24 cellular contexts compared by ENCODE assay signal in genomic region chr12:102685172-102685571, GRCh38.
DNase-seq lines count a peak whose midpoint lies in the region; ATAC-seq, FAIRE-seq and TF ChIP-seq lines count a peak whose summit lies in the region.
"Had no signal": no experiment of that assay in that cellular context is flagged by ENCODE, and none has a peak within 500 bp of the region (broad histone marks: within the 10 kb centered on the region; RNA-seq: fewer than 3 reads in every experiment).

No MANE protein-coding gene starts in this region.

- H3K27me3 ChIP-seq in GM23248 (replicated peaks; ENCODE audit: insufficient read depth) (no peaks in the 10 kb centered on the region), K562 (ENCODE audit: control insufficient read depth in 2 of 2, insufficient read depth in 2 of 2, low read length in 2 of 2) (no peaks in the 10 kb centered on the region)
- H3K27me3 ChIP-seq: BLaER1 treated with 17β-estradiol and CSF1 and Interleukin-3, amounts not matched to agents 10 nM and 100 nM had no signal

- no peak for TF ChIP-seq POLR2A in K562 (conservative IDR thresholded peaks at IDR 0.05)

- H3K36me3 ChIP-seq in GM23248 (ENCODE audit: low read depth): no peaks in the 10 kb centered on the region
- H3K36me3 ChIP-seq in K562 (ENCODE audit: control insufficient read depth, insufficient read depth, low read length): no peaks in the 10 kb centered on the region
- H3K36me3 ChIP-seq: BE2C; BLaER1 treated with 17β-estradiol and CSF1 and Interleukin-3, amounts not matched to agents 10 nM and 100 nM had no signal

- no peak overlapping the region for H3K9ac ChIP-seq in GM23248
- no peak overlapping the region for H3K9ac ChIP-seq in K562 (ENCODE audit: insufficient read depth in 1 of 2, low read depth in 2 of 2, low read length in 2 of 2)
- H3K9ac ChIP-seq: BLaER1 treated with 17β-estradiol and CSF1 and Interleukin-3, amounts not matched to agents 10 nM and 100 nM had no signal

- TF ChIP-seq CTCF in K562 (IDR thresholded peaks at IDR 0.05 in 2 of 3, conservative IDR thresholded peaks at IDR 0.05 in 1 of 3; ENCODE audit: insufficient read depth in 2 of 3, low read depth in 1 of 3, low read length in 3 of 3): no peak

- H2AFZ ChIP-seq in GM23248: no peak overlapping the region
- no peak overlapping the region for H2AFZ ChIP-seq in K562 (ENCODE audit: low read depth, low read length)

- POLR2A ChIA-PET in K562 (lab: Yijun Ruan, JAX): no interaction called here
- POLR2A ChIA-PET in naive thymus-derived CD8-positive, alpha-beta T cell (lab: Charles Lee): no interaction called here

- no peaks in the 10 kb centered on the region for H3K9me3 ChIP-seq in GM23248 (ENCODE audit: low read depth)
- H3K9me3 ChIP-seq in K562 (replicated peaks; ENCODE audit: control insufficient read depth, insufficient read depth, low read depth, low read length): no peaks in the 10 kb centered on the region
- H3K9me3 ChIP-seq: A549; BE2C; BLaER1 treated with 17β-estradiol and CSF1 and Interleukin-3, amounts not matched to agents 10 nM and 100 nM had no signal

- H3K9me3 Mint-ChIP-seq in naive thymus-derived CD8-positive, alpha-beta T cell: peaks cover 0 to 1% (median 0%) of the 10 kb centered on the region in 9 donors
- H3K9me3 Mint-ChIP-seq: CD4-positive, alpha-beta T cell had no signal

- H3K27ac Mint-ChIP-seq in naive thymus-derived CD8-positive, alpha-beta T cell: no peak overlapping the region
- H3K27ac Mint-ChIP-seq: CD14-positive monocyte; CD4-positive, alpha-beta T cell; CD8-positive, alpha-beta memory T cell had no signal

- no peaks in the 10 kb centered on the region for H3K9me2 ChIP-seq in GM23248 (ENCODE audit: insufficient read depth)

- no peak for FAIRE-seq in K562 (lab: Jason Lieb, UNC)
- FAIRE-seq: D721Med, G401.6, H1 had no signal

- H3K4me1 ChIP-seq in GM23248 (ENCODE audit: insufficient read depth) (no peaks in the 10 kb centered on the region), K562 (replicated peaks in 1 of 2; ENCODE audit: control insufficient read depth in 2 of 2, insufficient read depth in 2 of 2, low read length in 2 of 2) (no peaks in the 10 kb centered on the region)
- H3K4me1 ChIP-seq: BE2C; BLaER1 treated with 17β-estradiol and CSF1 and Interleukin-3, amounts not matched to agents 10 nM and 100 nM had no signal

- H3K4me3 ChIP-seq in GM23248: no peak overlapping the region
- H3K4me3 ChIP-seq in K562: no peak overlapping the region
- H3K4me3 ChIP-seq: A549; BLaER1 treated with 17β-estradiol and CSF1 and Interleukin-3, amounts not matched to agents 10 nM and 100 nM had no signal

- H3K4me2 ChIP-seq in GM23248 (ENCODE audit: unreplicated experiment) (no peak overlapping the region), K562 (ENCODE audit: insufficient read depth, low read length) (no peak overlapping the region)
- H3K4me2 ChIP-seq: A549; BLaER1 treated with 17β-estradiol and CSF1 and Interleukin-3, amounts not matched to agents 10 nM and 100 nM had no signal

- peak; percentile 16 for DNase-seq in EL
- DNase-seq in GM23248: peak; percentile 30
- DNase-seq in RKO (ENCODE audit: low spot score): peak; percentile 42
- DNase-seq in K562 (ENCODE audit: extremely low read depth in 1 of 4, low spot score in 3 of 4): no peak
- DNase-seq in activated T-cell treated with anti-CD3 and anti-CD28 coated beads for 4 hours: no peak
- DNase-seq in kidney tubule cell (ENCODE audit: low spot score): no peak
- no peak for DNase-seq in retina
- no peak for DNase-seq in naive thymus-derived CD8-positive, alpha-beta T cell
- DNase-seq: 8988T; ACHN; AML-193; BE2C; CD4-positive, alpha-beta T cell; CD8-positive, alpha-beta memory T cell; DMS 273 treated with DMSO at 0.1 percent for 48 hours; DMS79; H7; HCEC 1CT had no signal

- H4K20me1 ChIP-seq in GM23248 (ENCODE audit: insufficient read depth): no peaks in the 10 kb centered on the region
- H4K20me1 ChIP-seq in K562 (replicated peaks; ENCODE audit: control insufficient read depth, insufficient read depth, low read length): no peaks in the 10 kb centered on the region
- H4K20me1 ChIP-seq: BLaER1 treated with 17β-estradiol and CSF1 and Interleukin-3, amounts not matched to agents 10 nM and 100 nM had no signal

- no peaks in the 10 kb centered on the region for H3F3A ChIP-seq in GM23248 (ENCODE audit: insufficient read depth)

- no peaks in the 10 kb centered on the region for H3K36me3 Mint-ChIP-seq in naive thymus-derived CD8-positive, alpha-beta T cell
- H3K36me3 Mint-ChIP-seq: CD14-positive monocyte; CD8-positive, alpha-beta memory T cell had no signal

- H3K4me1 Mint-ChIP-seq in naive thymus-derived CD8-positive, alpha-beta T cell: peaks cover 0 to 2% (median 0%) of the 10 kb centered on the region in 4 donors
- H3K4me1 Mint-ChIP-seq: CD14-positive monocyte; CD8-positive, alpha-beta memory T cell had no signal

- H3K27me3 Mint-ChIP-seq in naive thymus-derived CD8-positive, alpha-beta T cell: peaks cover 0 to 8% (median 2%) of the 10 kb centered on the region in 5 donors

- no peak for TF ChIP-seq RAD21 in K562 (CRISPR knock-in tag; conservative IDR thresholded peaks at IDR 0.05 in 1 of 2, IDR thresholded peaks at IDR 0.05 in 1 of 2)

- BruUV-seq in K562 (replicated peaks; lab: Mats Ljungman, UMichigan): no TSS peak

- 52 to 59% methylated on average over 2 of the region's 2 CpGs for WGBS in GM23248 (ENCODE audit: low coverage in 1 of 2, low lambda C conversion rate in 2 of 2, missing lambda C conversion rate in 2 of 2), 2 experiments
- WGBS in K562 (ENCODE audit: insufficient coverage, low coverage, missing lambda C conversion rate): 8% methylated on average over 2 of the region's 2 CpGs

- CTCF ChIA-PET in K562 (lab: Yijun Ruan, JAX; ENCODE audit: low intra/inter-chr PET ratio): no interaction called here

- H3K27ac ChIP-seq in GM23248 (no peak overlapping the region), K562 (ENCODE audit: extremely low read depth, low read depth, low read length) (no peak overlapping the region)
- H3K27ac ChIP-seq: A549; BLaER1 treated with 17β-estradiol and CSF1 and Interleukin-3, amounts not matched to agents 10 nM and 100 nM had no signal

- in situ Hi-C loops in GM23248 (cut with MboI): no loop called here
- in situ Hi-C loops in K562 (cut with MboI): no loop called here

- H3K79me2 ChIP-seq in GM23248 (ENCODE audit: insufficient read depth) (no peaks in the 10 kb centered on the region), K562 (ENCODE audit: control insufficient read depth, insufficient read depth, low read length) (no peaks in the 10 kb centered on the region)

- no peaks in the 10 kb centered on the region for H3K9me1 ChIP-seq in K562 (ENCODE audit: control insufficient read depth, insufficient read depth, low read length)

- no peak for ATAC-seq in K562
- ATAC-seq in naive thymus-derived CD8-positive, alpha-beta T cell: no peak
- ATAC-seq: A549 had no signal

- TF ChIP-seq EP300 in K562 (IDR thresholded peaks at IDR 0.05; ENCODE audit: low read length): no peak

- intact Hi-C loops in K562 (cut with micrococcal nuclease): no loop called here

- H3K4me3 Mint-ChIP-seq in naive thymus-derived CD8-positive, alpha-beta T cell: no peak overlapping the region
- H3K4me3 Mint-ChIP-seq: CD14-positive monocyte; CD4-positive, alpha-beta T cell; CD8-positive, alpha-beta memory T cell had no signal

TF ChIP-seq in K562, 482 proteins besides CTCF, POLR2A, EP300 and RAD21:
- TF ChIP-seq ATF3 (IDR thresholded peaks at IDR 0.05): peak; percentile 70
- TF ChIP-seq ATF3 (CRISPR knock-in tag; conservative IDR thresholded peaks at IDR 0.05): no peak
- peak; percentile 75 for TF ChIP-seq FOSL1 (tag; conservative IDR thresholded peaks at IDR 0.05)
- TF ChIP-seq MEIS2 (IDR thresholded peaks at IDR 0.05; ENCODE audit: partially characterized antibody): peak; percentile 47
- no peak for TF ChIP-seq CEBPG (CRISPR knock-in tag; IDR thresholded peaks at IDR 0.05)
- peak in 1 of 2 experiments; percentile 53; a peak in 2 of 4 replicates for TF ChIP-seq CEBPG (tag; conservative IDR thresholded peaks at IDR 0.05 in 1 of 2, IDR thresholded peaks at IDR 0.05 in 1 of 2)
- TF ChIP-seq CEBPB (tag; IDR thresholded peaks at IDR 0.05): no peak
- TF ChIP-seq ZBTB17 (CRISPR knock-in tag; IDR thresholded peaks at IDR 0.05): no peak
- TF ChIP-seq RB1 (IDR thresholded peaks at IDR 0.05; ENCODE audit: low read depth): no peak

Comparison
In these comparisons a context has a peak if more than half of its experiments do, and no peak if none do; other contexts are left out.
1. DNase-seq: peak in EL (single experiment), GM23248 (single experiment) and RKO (single experiment); none in K562 (0 of 4), activated T-cell treated with anti-CD3 and anti-CD28 coated beads for 4 hours (single experiment), kidney tubule cell (single experiment), retina (single experiment) and naive thymus-derived CD8-positive, alpha-beta T cell (0 of 10).